In genomic region chr17:79990051-79990592, GRCh38 we compare ENCODE assay signal across 25 cellular contexts. TPM values are rescaled to one million over a fixed set of nuclear protein-coding genes. Genes with fewer than 3 reads are reported as not detected.
DNase-seq lines count a peak whose midpoint lies in the region; ATAC-seq, FAIRE-seq and TF ChIP-seq lines count a peak whose summit lies in the region.
"Had no signal": no experiment of that assay in that cellular context is flagged by ENCODE, and none has a peak within 500 bp of the region (broad histone marks: within the 10 kb centered on the region; RNA-seq: fewer than 3 reads in every experiment).

No MANE protein-coding gene starts in this region.

- intact Hi-C loops in natural killer cell (cut with micrococcal nuclease): loop anchor here (5.0 kb wide), 1 partner anchor 248 kb away; no protein-coding TSS in a partner anchor
- intact Hi-C loops in HepG2 (cut with micrococcal nuclease; ENCODE audit: unreplicated experiment): no loop called here

- H3K4me1 ChIP-seq in HepG2 (ENCODE audit: insufficient read depth, low read length): peaks cover 97% of the 10 kb centered on the region

- POLR2A ChIA-PET in HepG2 (lab: Yijun Ruan, JAX): interaction anchor here (1.0 to 10.9 kb wide), 6 partner anchors 64 to 247 kb away, joined by 3 to 333 read pairs (median 81); partner anchors contain the start of genes CBX4 and CBX8

- H4K20me1 ChIP-seq in HepG2 (ENCODE audit: insufficient read depth, low read length): no peaks in the 10 kb centered on the region

- peaks cover 11% of the 10 kb centered on the region for H3K79me2 ChIP-seq in HepG2 (ENCODE audit: insufficient read depth, low read length)

- peak overlapping the region in 1 of 3 experiments; percentile 6; a peak in 1 of 6 replicates for H3K4me3 ChIP-seq in HepG2 (replicated peaks in 1 of 3; ENCODE audit: insufficient read depth in 1 of 3, low read depth in 2 of 3, low read length in 3 of 3)
- H3K4me3 ChIP-seq: breast epithelium had no signal

- H3K9me3 Mint-ChIP-seq in natural killer cell: no peaks in the 10 kb centered on the region
- no peaks in the 10 kb centered on the region for H3K9me3 Mint-ChIP-seq in natural killer cell treated with Interleukin-12 subunit alpha and Interleukin-12 subunit beta and Interleukin-15 and Interleukin-18, amount 100 ng/mL, for 72 hours
- H3K9me3 Mint-ChIP-seq: CD8-positive, alpha-beta T cell; dendritic cell treated with granulocyte-macrophage colony-stimulating factor and Interleukin-4, amounts not matched to agents 40 ng/mL and 50 ng/mL, for 4 days; nephron progenitor cell had no signal

- peak overlapping the region; percentile 73 for H3K9ac ChIP-seq in HepG2 (ENCODE audit: insufficient read depth, low read depth, low read length)

- DNase-seq in natural killer cell (no peak), HepG2 (ENCODE audit: low spot score) (peak; percentile 53), NCI-H748 (lab: John Stamatoyannopoulos, UW; ENCODE audit: unreplicated experiment) (no peak), activated T-cell treated with anti-CD3 and anti-CD28 coated beads for 4 hours (no peak)
- no peak for DNase-seq in natural killer cell treated with Interleukin-12 subunit alpha and Interleukin-12 subunit beta and Interleukin-15 and Interleukin-18, amount 100 ng/mL, for 72 hours (ENCODE audit: low spot score)
- DNase-seq: activated CD8-positive, alpha-beta T cell treated with anti-CD3 and anti-CD28 coated beads, Interleukin-2, amount 10 ng/mL, durations not matched to agents 7 days and 5 days; activated T-cell treated with anti-CD3 and anti-CD28 coated beads, Interleukin-2, amount 50 U/mL, for 48 hours; DMS79 treated with DMSO at 0.1 percent for 48 hours; Kasumi-1; mesenchymal stem cell; NCI-H1092; NCI-H2029; NCI-H446 treated with DMSO at 0.1 percent for 48 hours; nephron progenitor cell; Right ventricle myocardium superior; WERI-Rb-1 had no signal

- peak overlapping the region; percentile 43 for H3K4me3 Mint-ChIP-seq in natural killer cell
- no peak overlapping the region for H3K4me3 Mint-ChIP-seq in natural killer cell treated with Interleukin-12 subunit alpha and Interleukin-12 subunit beta and Interleukin-15 and Interleukin-18, amount 100 ng/mL, for 72 hours
- H3K4me3 Mint-ChIP-seq: dendritic cell treated with granulocyte-macrophage colony-stimulating factor and Interleukin-4, amounts not matched to agents 40 ng/mL and 50 ng/mL, for 4 days had no signal

- H3K27me3 ChIP-seq in HepG2 (ENCODE audit: control insufficient read depth in 1 of 2, insufficient read depth in 2 of 2, low read length in 2 of 2): no peaks in the 10 kb centered on the region
- H3K27me3 ChIP-seq: breast epithelium had no signal

- peak overlapping the region; percentile 75 for H3K27ac ChIP-seq in VCaP
- H3K27ac ChIP-seq in HepG2 (ENCODE audit: extremely low read length, insufficient read depth, low read length): peak overlapping the region; percentile 90
- H3K27ac ChIP-seq: WERI-Rb-1 had no signal

- no peak overlapping the region for H2AFZ ChIP-seq in HepG2 (ENCODE audit: low read length)

- TF ChIP-seq POLR2A in HepG2 (IDR thresholded peaks at IDR 0.05; ENCODE audit: insufficient read depth in 1 of 2, low read depth in 2 of 2, low read length in 2 of 2): no peak

- peak overlapping the region; percentile 88 for H3K4me2 ChIP-seq in HepG2 (ENCODE audit: low read depth, low read length)

- peaks cover 8 to 18% of the 10 kb centered on the region in 2 donors for H3K27me3 Mint-ChIP-seq in natural killer cell (ENCODE audit: low read depth in 2 of 2)
- peaks cover 5 to 12% of the 10 kb centered on the region in 2 donors for H3K27me3 Mint-ChIP-seq in natural killer cell treated with Interleukin-12 subunit alpha and Interleukin-12 subunit beta and Interleukin-15 and Interleukin-18, amount 100 ng/mL, for 72 hours

- FAIRE-seq in HepG2 (lab: Jason Lieb, UNC): peak; percentile 76
- FAIRE-seq: endothelial cell of umbilical vein, islet of Langerhans had no signal

- no peak overlapping the region for H3K27ac Mint-ChIP-seq in natural killer cell
- no peak overlapping the region for H3K27ac Mint-ChIP-seq in natural killer cell treated with Interleukin-12 subunit alpha and Interleukin-12 subunit beta and Interleukin-15 and Interleukin-18, amount 100 ng/mL, for 72 hours
- H3K27ac Mint-ChIP-seq: activated CD8-positive, alpha-beta T cell treated with anti-CD3 and anti-CD28 coated beads, Interleukin-2, amount 10 ng/mL, durations not matched to agents 7 days and 5 days; CD8-positive, alpha-beta T cell; dendritic cell treated with granulocyte-macrophage colony-stimulating factor and Interleukin-4, amounts not matched to agents 40 ng/mL and 50 ng/mL, for 4 days; nephron progenitor cell had no signal

- 22% methylated on average over 19 of the region's 21 CpGs for WGBS in HepG2 (ENCODE audit: low lambda C conversion rate)

- TF ChIP-seq RAD21 in HepG2 (CRISPR knock-in tag; IDR thresholded peaks at IDR 0.05): no peak

- peaks cover 8 to 12% of the 10 kb centered on the region in 2 donors for H3K4me1 Mint-ChIP-seq in natural killer cell
- peaks cover 13 to 15% of the 10 kb centered on the region in 2 donors for H3K4me1 Mint-ChIP-seq in natural killer cell treated with Interleukin-12 subunit alpha and Interleukin-12 subunit beta and Interleukin-15 and Interleukin-18, amount 100 ng/mL, for 72 hours (ENCODE audit: low read depth in 2 of 2)

- in situ Hi-C loops in HepG2 (cut with HindIII; ENCODE audit: extremely low pct_ligation_motif_present, low pct_unique_long_range_greater_than_20kb): loop anchor here (5.0 kb wide), 3 partner anchors 63 to 178 kb away; partner anchors contain the start of gene CBX4

- CTCF ChIA-PET in HepG2 (lab: Yijun Ruan, JAX; ENCODE audit: low intra/inter-chr PET ratio, low total read pairs): no interaction called here

- no TSS peak for BruUV-seq in HepG2 (replicated peaks; lab: Mats Ljungman, UMichigan)

- TF ChIP-seq CTCF in natural killer cell (IDR thresholded peaks at IDR 0.05): no peak
- TF ChIP-seq CTCF in VCaP (conservative IDR thresholded peaks at IDR 0.05): no peak
- peak; percentile 33; the same call in 1 of the 2 replicates for TF ChIP-seq CTCF in HepG2 (CRISPR knock-in tag; IDR thresholded peaks at IDR 0.05)

- no peaks in the 10 kb centered on the region for H3K36me3 Mint-ChIP-seq in natural killer cell
- H3K36me3 Mint-ChIP-seq in natural killer cell treated with Interleukin-12 subunit alpha and Interleukin-12 subunit beta and Interleukin-15 and Interleukin-18, amount 100 ng/mL, for 72 hours: no peaks in the 10 kb centered on the region
- H3K36me3 Mint-ChIP-seq: CD8-positive, alpha-beta T cell had no signal

- H3K9me3 ChIP-seq in HepG2 (ENCODE audit: low read length): no peaks in the 10 kb centered on the region
- H3K9me3 ChIP-seq: breast epithelium had no signal

- no peaks in the 10 kb centered on the region for H3K36me3 ChIP-seq in HepG2 (replicated peaks in 1 of 2; ENCODE audit: control insufficient read depth in 1 of 2, insufficient read depth in 2 of 2, low read length in 2 of 2)
- H3K36me3 ChIP-seq: breast epithelium had no signal

- ATAC-seq in natural killer cell (no peak), HepG2 (no peak), HG03097 (IDR thresholded peaks at IDR 0.05; ENCODE audit: low FRiP score, unreplicated experiment) (no peak), GM18870 (IDR thresholded peaks at IDR 0.05; ENCODE audit: unreplicated experiment) (no peak)
- no peak for ATAC-seq in natural killer cell treated with Interleukin-12 subunit alpha and Interleukin-12 subunit beta and Interleukin-15 and Interleukin-18, amount 100 ng/mL, for 72 hours
- ATAC-seq: activated CD8-positive, alpha-beta T cell treated with anti-CD3 and anti-CD28 coated beads, Interleukin-2, amount 10 ng/mL, durations not matched to agents 7 days and 5 days; CD8-positive, alpha-beta T cell had no signal

- TF ChIP-seq EP300 in HepG2 (IDR thresholded peaks at IDR 0.05; ENCODE audit: low read depth in 2 of 2, low read length in 2 of 2): peak in 1 of 2 experiments; percentile 62; a peak in 2 of 4 replicates
- TF ChIP-seq EP300 in HepG2 (CRISPR knock-in tag; IDR thresholded peaks at IDR 0.05; ENCODE audit: borderline replicate concordance): peak; percentile 40; the same call in 1 of the 2 replicates

RNA-seq across cellular contexts. Expression of gene TBC1D16, which starts 45.5 kb away (rescaled TPM):
- total RNA-seq in natural killer cell (under 1 TPM; 0.49 to 1.00 (median 0.65) TPM), HepG2 (2016; rRNA removed; fragmentation: Illumina TruSeq; extraction: Trizol) (24.7 and 24.9 TPM in 2 replicates)
- total RNA-seq in natural killer cell treated with Interleukin-12 subunit alpha and Interleukin-12 subunit beta and Interleukin-15 and Interleukin-18, amount 100 ng/mL, for 72 hours: 1 to 10 TPM; 1.1 to 3.2 TPM
- total RNA-seq in HepG2 (2016; cell fraction: cytosol; rRNA removed; fragmentation: Illumina TruSeq; extraction: Trizol; ENCODE audit: low read depth): 4.0 and 5.5 TPM in 2 replicates
- 22.2 and 25.3 TPM in 2 replicates for total RNA-seq in HepG2 (2016; cell fraction: insoluble cytoplasmic fraction; rRNA removed; fragmentation: Illumina TruSeq; extraction: Trizol)
- 15.6 and 15.7 TPM in 2 replicates for total RNA-seq in HepG2 (2016; cell fraction: membrane; rRNA removed; fragmentation: Illumina TruSeq; extraction: Trizol)
- 18.9 and 20.0 TPM in 2 replicates for total RNA-seq in HepG2 (2016; cell fraction: nucleus; rRNA removed; fragmentation: Illumina TruSeq; extraction: Trizol)
- 14.9 and 18.6 TPM in 2 replicates for polyA plus RNA-seq in HepG2 (2011; rRNA removed)
- 10.0 and 12.5 TPM in 2 replicates for polyA plus RNA-seq in HepG2 (2011; cell fraction: cytosol; rRNA removed)
- 35.5 and 43.5 TPM in 2 replicates for polyA plus RNA-seq in HepG2 (2011; cell fraction: nucleus; rRNA removed)
- polyA plus RNA-seq in HepG2 (2012): 20.5 and 25.8 TPM in 2 replicates
- 3.1 and 3.8 TPM in 2 replicates for polyA plus RNA-seq in HepG2 (2016; cell fraction: cytosol; fragmentation: Illumina TruSeq; extraction: Trizol; ENCODE audit: low read depth)
- polyA plus RNA-seq in HepG2 (2016; cell fraction: insoluble cytoplasmic fraction; fragmentation: Illumina TruSeq; extraction: Trizol; ENCODE audit: low read depth): 10.7 and 16.1 TPM in 2 replicates
- 8.3 and 8.6 TPM in 2 replicates for polyA plus RNA-seq in HepG2 (2016; cell fraction: membrane; fragmentation: Illumina TruSeq; extraction: Trizol; ENCODE audit: low read depth)
- polyA plus RNA-seq in HepG2 (2016; cell fraction: nucleus; fragmentation: Illumina TruSeq; extraction: Trizol; ENCODE audit: insufficient read depth, low read depth): 19.8 and 20.3 TPM in 2 replicates
- 7.0 and 54.0 TPM in 2 replicates for polyA minus RNA-seq in HepG2 (2011; rRNA and poly(A)+ RNA removed; ENCODE audit: low replicate concordance)
- polyA minus RNA-seq in HepG2 (2011; cell fraction: cytosol; rRNA and poly(A)+ RNA removed): 16.7 and 20.3 TPM in 2 replicates
- polyA minus RNA-seq in HepG2 (2011; cell fraction: nucleus; rRNA and poly(A)+ RNA removed): 27.6 and 28.5 TPM in 2 replicates

RNA-seq across cellular contexts. Expression of gene CCDC40, which starts 46.3 kb away (rescaled TPM):
- 1 to 10 TPM in 2 of 3 donors, under 1 TPM in 1; 0.95 to 2.4 (median 1.5) TPM for total RNA-seq in natural killer cell
- under 1 TPM in 1 of 2 donors, not detected in 1; 0.56 TPM for total RNA-seq in natural killer cell treated with Interleukin-12 subunit alpha and Interleukin-12 subunit beta and Interleukin-15 and Interleukin-18, amount 100 ng/mL, for 72 hours
- total RNA-seq in HepG2 (2016; rRNA removed; fragmentation: Illumina TruSeq; extraction: Trizol): 3.8 and 5.5 TPM in 2 replicates
- total RNA-seq in HepG2 (2016; cell fraction: cytosol; rRNA removed; fragmentation: Illumina TruSeq; extraction: Trizol; ENCODE audit: low read depth): 46.8 and 47.3 TPM in 2 replicates
- total RNA-seq in HepG2 (2016; cell fraction: insoluble cytoplasmic fraction; rRNA removed; fragmentation: Illumina TruSeq; extraction: Trizol): 2.3 and 7.7 TPM in 2 replicates
- 11.8 and 13.0 TPM in 2 replicates for total RNA-seq in HepG2 (2016; cell fraction: membrane; rRNA removed; fragmentation: Illumina TruSeq; extraction: Trizol)
- 6.5 and 8.4 TPM in 2 replicates for total RNA-seq in HepG2 (2016; cell fraction: nucleus; rRNA removed; fragmentation: Illumina TruSeq; extraction: Trizol)
- polyA plus RNA-seq in HepG2 (2011; rRNA removed): 4.1 and 4.8 TPM in 2 replicates
- 1.4 TPM in 2 replicates for polyA plus RNA-seq in HepG2 (2011; cell fraction: cytosol; rRNA removed)
- 17.6 and 21.2 TPM in 2 replicates for polyA plus RNA-seq in HepG2 (2011; cell fraction: nucleus; rRNA removed)
- 2.2 and 4.3 TPM in 2 replicates for polyA plus RNA-seq in HepG2 (2012)
- 0.32 and 0.43 TPM in 2 replicates for polyA plus RNA-seq in HepG2 (2016; cell fraction: cytosol; fragmentation: Illumina TruSeq; extraction: Trizol; ENCODE audit: low read depth)
- 2.2 and 2.4 TPM in 2 replicates for polyA plus RNA-seq in HepG2 (2016; cell fraction: insoluble cytoplasmic fraction; fragmentation: Illumina TruSeq; extraction: Trizol; ENCODE audit: low read depth)
- polyA plus RNA-seq in HepG2 (2016; cell fraction: membrane; fragmentation: Illumina TruSeq; extraction: Trizol; ENCODE audit: low read depth): 0.74 and 0.84 TPM in 2 replicates
- 19.3 and 21.2 TPM in 2 replicates for polyA plus RNA-seq in HepG2 (2016; cell fraction: nucleus; fragmentation: Illumina TruSeq; extraction: Trizol; ENCODE audit: insufficient read depth, low read depth)
- polyA minus RNA-seq in HepG2 (2011; rRNA and poly(A)+ RNA removed; ENCODE audit: low replicate concordance): 3.0 and 3.8 TPM in 2 replicates
- polyA minus RNA-seq in HepG2 (2011; cell fraction: cytosol; rRNA and poly(A)+ RNA removed): 1.8 and 4.1 TPM in 2 replicates
- polyA minus RNA-seq in HepG2 (2011; cell fraction: nucleus; rRNA and poly(A)+ RNA removed): 7.0 and 8.0 TPM in 2 replicates
- total RNA-seq: activated CD8-positive, alpha-beta T cell treated with anti-CD3 and anti-CD28 coated beads, Interleukin-2, amount 10 ng/mL, durations not matched to agents 7 days and 5 days; T-helper 1 cell treated with Interleukin-12 subunit alpha and Interleukin-12 subunit beta and Interleukin-4 antibody, amounts not matched to agents 30 ng/mL and 1 ng/mL, for 36 hours had no signal
